ENCODE assay signal across 8 cellular contexts in genomic region chr11:33828604-33829429, GRCh38. TPM values are rescaled to one million over a fixed set of nuclear protein-coding genes. Genes with fewer than 3 reads are reported as not detected.
DNase-seq lines count a peak whose midpoint lies in the region; ATAC-seq and TF ChIP-seq lines count a peak whose summit lies in the region.

No MANE protein-coding gene starts in this region.

- no peak overlapping the region for H3K4me3 Mint-ChIP-seq in immature natural killer cell

- H3K27ac ChIP-seq in ACC112 (ENCODE audit: low read depth, low read length) (no peak overlapping the region), muscle layer of colon (ENCODE audit: low read depth, low read length) (no peak overlapping the region)
- no peak overlapping the region for H3K27ac ChIP-seq in effector memory CD4-positive, alpha-beta T cell (ENCODE audit: insufficient read depth, low read length, poor library complexity, severe bottlenecking)

- H3K36me3 ChIP-seq in ACC112 (ENCODE audit: insufficient read depth, low read length) (no peaks in the 10 kb centered on the region), muscle layer of colon (ENCODE audit: insufficient read depth, low read length) (no peaks in the 10 kb centered on the region)
- H3K36me3 ChIP-seq in effector memory CD4-positive, alpha-beta T cell (ENCODE audit: control insufficient read depth, insufficient read depth, low read length) = no peaks in the 10 kb centered on the region

- DNase-seq in effector memory CD4-positive, alpha-beta T cell = no peak
- DNase-seq in erythroblast (lab: John Stamatoyannopoulos, UW) = no peak
- DNase-seq in Ammon's horn (ENCODE audit: low spot score) = no peak
- DNase-seq in activated CD4-positive, CD25-positive, alpha-beta regulatory T cell (lab: John Stamatoyannopoulos, UW) = no peak
- DNase-seq in immature natural killer cell = no peak

- H3K27me3 ChIP-seq in ACC112 (ENCODE audit: insufficient read depth, low read length) (peaks cover 5% of the 10 kb centered on the region; the same call in 1 of the 2 replicates), muscle layer of colon (ENCODE audit: control insufficient read depth in 1 of 2, insufficient read depth in 2 of 2, low read length in 2 of 2) (peaks cover 0 to 17% of the 10 kb centered on the region in 2 donors)
- H3K27me3 ChIP-seq in effector memory CD4-positive, alpha-beta T cell (replicated peaks; ENCODE audit: control insufficient read depth, insufficient read depth, low read length, poor library complexity, severe bottlenecking) = peaks cover 36% of the 10 kb centered on the region

- H3K79me2 ChIP-seq in ACC112 (ENCODE audit: control insufficient read depth, insufficient read depth, low read length, unreplicated experiment) = no peaks in the 10 kb centered on the region

- TF ChIP-seq POLR2A in erythroblast (IDR thresholded peaks at IDR 0.05; ENCODE audit: low read length) = no peak

- H3K4me3 ChIP-seq in ACC112 (ENCODE audit: low read depth, low read length) = peak overlapping the region; percentile 75
- H3K4me3 ChIP-seq in effector memory CD4-positive, alpha-beta T cell (ENCODE audit: insufficient read depth, low read depth, low read length, poor library complexity, severe bottlenecking) = peak overlapping the region; percentile 26
- peak overlapping the region; percentile 54 to 72 for H3K4me3 ChIP-seq in muscle layer of colon (ENCODE audit: low read depth in 1 of 2, low read length in 2 of 2)

- no peaks in the 10 kb centered on the region for H3K9me3 ChIP-seq in effector memory CD4-positive, alpha-beta T cell (ENCODE audit: control insufficient read depth, low read length)
- no peaks in the 10 kb centered on the region for H3K9me3 ChIP-seq in muscle layer of colon (ENCODE audit: low read length)

- no peaks in the 10 kb centered on the region for H3K9me3 Mint-ChIP-seq in immature natural killer cell

- no peak overlapping the region for H3K9ac ChIP-seq in muscle layer of colon (ENCODE audit: low read length)

- peak overlapping the region; percentile 81 for H2AFZ ChIP-seq in ACC112 (ENCODE audit: low read length, unreplicated experiment)

- H3K4me1 ChIP-seq in ACC112 (ENCODE audit: control insufficient read depth, insufficient read depth, low read length, unreplicated experiment) = peaks cover 10% of the 10 kb centered on the region
- H3K4me1 ChIP-seq in effector memory CD4-positive, alpha-beta T cell (ENCODE audit: control insufficient read depth, insufficient read depth, low read length, poor library complexity, severe bottlenecking) = peaks cover 6% of the 10 kb centered on the region
- H3K4me1 ChIP-seq in muscle layer of colon (ENCODE audit: insufficient read depth, low read length) = peaks cover 8% of the 10 kb centered on the region

- peak; percentile 16 for ATAC-seq in HG02798 (IDR thresholded peaks at IDR 0.05; ENCODE audit: poor library complexity, unreplicated experiment)

- H3K36me3 Mint-ChIP-seq in immature natural killer cell = no peaks in the 10 kb centered on the region

- H3K27me3 Mint-ChIP-seq in immature natural killer cell (ENCODE audit: low read depth in 3 of 3) = peaks cover 13 to 41% (median 16%) of the 10 kb centered on the region in 3 donors

- H3K4me1 Mint-ChIP-seq in immature natural killer cell = peaks cover 3 to 6% of the 10 kb centered on the region in 2 donors

- no peak overlapping the region for H3K27ac Mint-ChIP-seq in immature natural killer cell

RNA-seq across cellular contexts. Expression of gene FBXO3, which starts 54.5 kb away (rescaled TPM):
- 10 to 100 TPM; 33.5 to 46.9 (median 36.9) TPM for polyA plus RNA-seq in immature natural killer cell
